ENCODE assay signal across 2 cellular contexts in genomic region chr22:19638282-19639015, GRCh38.
TF ChIP-seq lines count a peak whose summit lies in the region.

No MANE protein-coding gene starts in this region.

TF ChIP-seq in SK-N-SH treated with all-trans-retinoic acid at 6 μM for 48 hours, 23 proteins besides CTCF, POLR2A, EP300 and RAD21 (continued from another document):
- TF ChIP-seq PATZ1 (CRISPR knock-in tag; IDR thresholded peaks at IDR 0.05; ENCODE audit: borderline replicate concordance) (no peak), CSRNP3 (CRISPR knock-in tag; IDR thresholded peaks at IDR 0.05) (no peak), ARNTL (CRISPR knock-in tag; IDR thresholded peaks at IDR 0.05; ENCODE audit: borderline replicate concordance, low read depth) (no peak), ZC3H10 (CRISPR knock-in tag; IDR thresholded peaks at IDR 0.05) (no peak)

TF ChIP-seq in K562, 482 proteins besides CTCF, POLR2A, EP300 and RAD21 (continued from another document):
- 0 out of 4 replicates have a peak, but pooled peaks of 1 of the 2 experiments have one; percentile 21 for TF ChIP-seq MLX (CRISPR knock-in tag; conservative IDR thresholded peaks at IDR 0.05)
- TF ChIP-seq C11orf30 (IDR thresholded peaks at IDR 0.05; ENCODE audit: low read depth), result peak; percentile 54; the same call in 1 of the 2 replicates
- TF ChIP-seq MAFG (tag; conservative IDR thresholded peaks at IDR 0.05), result peak; percentile 30; the same call in 1 of the 2 replicates
- peak; percentile 72 for TF ChIP-seq ZNF316 (IDR thresholded peaks at IDR 0.05)
- TF ChIP-seq SMARCC2 (IDR thresholded peaks at IDR 0.05; ENCODE audit: low read depth), result no peak
- no peak for TF ChIP-seq ATF3 (IDR thresholded peaks at IDR 0.05)
- TF ChIP-seq ATF3 (CRISPR knock-in tag; conservative IDR thresholded peaks at IDR 0.05), result no peak
- TF ChIP-seq TBL1XR1 (IDR thresholded peaks at IDR 0.05; ENCODE audit: low read length in 2 of 2), result 0 out of 4 replicates have a peak, but pooled peaks of 1 of the 2 experiments have one; percentile 49
- peak; percentile 48; the same call in 1 of the 2 replicates for TF ChIP-seq NFE2 (IDR thresholded peaks at IDR 0.05; ENCODE audit: low read depth)
- no peak for TF ChIP-seq KAT8 (IDR thresholded peaks at IDR 0.05; ENCODE audit: low read depth)
